Comparison of ENCODE assay signal across 9 cellular contexts in genomic region chr5:179801304-179802206, GRCh38. TPM values are rescaled to one million over a fixed set of nuclear protein-coding genes. Genes with fewer than 3 reads are reported as not detected.
DNase-seq lines count a peak whose midpoint lies in the region; ATAC-seq, FAIRE-seq and TF ChIP-seq lines count a peak whose summit lies in the region.
"Had no signal": no experiment of that assay in that cellular context is flagged by ENCODE, and none has a peak within 500 bp of the region (broad histone marks: within the 10 kb centered on the region; RNA-seq: fewer than 3 reads in every experiment).

No MANE protein-coding gene starts in this region.

- no peak overlapping the region for H3K4me3 ChIP-seq in effector memory CD4-positive, alpha-beta T cell (ENCODE audit: insufficient read depth, low read depth, low read length, poor library complexity, severe bottlenecking)
- no peak overlapping the region for H3K4me3 ChIP-seq in testis

- no peak overlapping the region for H3K4me3 Mint-ChIP-seq in nephron progenitor cell
- H3K4me3 Mint-ChIP-seq: activated naive CD4-positive, alpha-beta T cell treated with anti-CD3 and anti-CD28 coated beads, Interleukin-2, amount 50 U/mL, for 24 hours had no signal

- TF ChIP-seq EP300 in Ishikawa (IDR thresholded peaks at IDR 0.05; ENCODE audit: borderline replicate concordance): no peak

- DNase-seq in GM18507 (ENCODE audit: extremely low spot score, insufficient read length, low read depth) (peak; percentile 62), nephron progenitor cell (peak; percentile 80), testis (peak; percentile 50), HPDE6-E6E7 (ENCODE audit: extremely low spot score) (no peak)
- peak; percentile 86 to 88 for DNase-seq in activated CD4-positive, alpha-beta T cell treated with anti-CD3 and anti-CD28 coated beads, Interleukin-2, amount 50 U/mL, for 4 hours
- peak; percentile 66 to 68 (median 66) for DNase-seq in effector memory CD4-positive, alpha-beta T cell

- H3K4me1 ChIP-seq in effector memory CD4-positive, alpha-beta T cell (ENCODE audit: control insufficient read depth, insufficient read depth, low read length, poor library complexity, severe bottlenecking): peaks cover 33% of the 10 kb centered on the region
- H3K4me1 ChIP-seq in testis: peaks cover 40% of the 10 kb centered on the region

- peak; percentile 78 for FAIRE-seq in GM18507 (lab: Jason Lieb, UNC)

- ATAC-seq in GM18498 (IDR thresholded peaks at IDR 0.05; ENCODE audit: unreplicated experiment): no peak

- no peak overlapping the region for H3K27ac Mint-ChIP-seq in nephron progenitor cell
- H3K27ac Mint-ChIP-seq: activated naive CD4-positive, alpha-beta T cell treated with anti-CD3 and anti-CD28 coated beads, Interleukin-2, amount 50 U/mL, for 24 hours had no signal

- peak; percentile 59 for TF ChIP-seq CTCF in nephron progenitor cell (IDR thresholded peaks at IDR 0.05)
- TF ChIP-seq CTCF in testis (IDR thresholded peaks at IDR 0.05): peak in 2 of 3 experiments; percentile 4 to 45

- H3K36me3 ChIP-seq in effector memory CD4-positive, alpha-beta T cell (ENCODE audit: control insufficient read depth, insufficient read depth, low read length): peaks cover 23% of the 10 kb centered on the region
- H3K36me3 ChIP-seq in testis (ENCODE audit: low read depth, missing control alignments): no peaks in the 10 kb centered on the region

- peaks cover 24% of the 10 kb centered on the region for H3K36me3 Mint-ChIP-seq in nephron progenitor cell (ENCODE audit: low read depth)

- no peak for TF ChIP-seq POLR2A in testis (IDR thresholded peaks at IDR 0.05)

- 79 to 87% methylated on average over 15 to 63 of the region's 67 CpGs for WGBS in testis, 2 donors

- no peak overlapping the region for H3K27ac ChIP-seq in effector memory CD4-positive, alpha-beta T cell (ENCODE audit: insufficient read depth, low read length, poor library complexity, severe bottlenecking)
- H3K27ac ChIP-seq in testis: no peak overlapping the region

- peak; percentile 51; the same call in 1 of the 2 replicates for TF ChIP-seq RAD21 in Ishikawa (IDR thresholded peaks at IDR 0.05; ENCODE audit: low read depth)

- H3K9me3 Mint-ChIP-seq in nephron progenitor cell: no peaks in the 10 kb centered on the region
- H3K9me3 Mint-ChIP-seq: activated naive CD4-positive, alpha-beta T cell treated with anti-CD3 and anti-CD28 coated beads, Interleukin-2, amount 50 U/mL, for 24 hours had no signal

- peaks cover 42% of the 10 kb centered on the region for H3K4me1 Mint-ChIP-seq in nephron progenitor cell

- intact Hi-C loops in testis (cut with DNase I; ENCODE audit: low total_unique reads): no loop called here

- peaks cover 6% of the 10 kb centered on the region for H3K27me3 Mint-ChIP-seq in nephron progenitor cell (ENCODE audit: low read depth, poor library complexity)
- H3K27me3 Mint-ChIP-seq: activated naive CD4-positive, alpha-beta T cell treated with anti-CD3 and anti-CD28 coated beads, Interleukin-2, amount 50 U/mL, for 24 hours had no signal

- no peaks in the 10 kb centered on the region for H3K27me3 ChIP-seq in effector memory CD4-positive, alpha-beta T cell (replicated peaks; ENCODE audit: control insufficient read depth, insufficient read depth, low read length, poor library complexity, severe bottlenecking)
- no peaks in the 10 kb centered on the region for H3K27me3 ChIP-seq in testis

- no peaks in the 10 kb centered on the region for H3K9me3 ChIP-seq in effector memory CD4-positive, alpha-beta T cell (ENCODE audit: control insufficient read depth, low read length)
- no peaks in the 10 kb centered on the region for H3K9me3 ChIP-seq in testis

TF ChIP-seq in Ishikawa, 13 proteins besides CTCF, POLR2A, EP300 and RAD21:
- no peak for TF ChIP-seq EGR1 (IDR thresholded peaks at IDR 0.05)
- TF ChIP-seq, protein P1, sequence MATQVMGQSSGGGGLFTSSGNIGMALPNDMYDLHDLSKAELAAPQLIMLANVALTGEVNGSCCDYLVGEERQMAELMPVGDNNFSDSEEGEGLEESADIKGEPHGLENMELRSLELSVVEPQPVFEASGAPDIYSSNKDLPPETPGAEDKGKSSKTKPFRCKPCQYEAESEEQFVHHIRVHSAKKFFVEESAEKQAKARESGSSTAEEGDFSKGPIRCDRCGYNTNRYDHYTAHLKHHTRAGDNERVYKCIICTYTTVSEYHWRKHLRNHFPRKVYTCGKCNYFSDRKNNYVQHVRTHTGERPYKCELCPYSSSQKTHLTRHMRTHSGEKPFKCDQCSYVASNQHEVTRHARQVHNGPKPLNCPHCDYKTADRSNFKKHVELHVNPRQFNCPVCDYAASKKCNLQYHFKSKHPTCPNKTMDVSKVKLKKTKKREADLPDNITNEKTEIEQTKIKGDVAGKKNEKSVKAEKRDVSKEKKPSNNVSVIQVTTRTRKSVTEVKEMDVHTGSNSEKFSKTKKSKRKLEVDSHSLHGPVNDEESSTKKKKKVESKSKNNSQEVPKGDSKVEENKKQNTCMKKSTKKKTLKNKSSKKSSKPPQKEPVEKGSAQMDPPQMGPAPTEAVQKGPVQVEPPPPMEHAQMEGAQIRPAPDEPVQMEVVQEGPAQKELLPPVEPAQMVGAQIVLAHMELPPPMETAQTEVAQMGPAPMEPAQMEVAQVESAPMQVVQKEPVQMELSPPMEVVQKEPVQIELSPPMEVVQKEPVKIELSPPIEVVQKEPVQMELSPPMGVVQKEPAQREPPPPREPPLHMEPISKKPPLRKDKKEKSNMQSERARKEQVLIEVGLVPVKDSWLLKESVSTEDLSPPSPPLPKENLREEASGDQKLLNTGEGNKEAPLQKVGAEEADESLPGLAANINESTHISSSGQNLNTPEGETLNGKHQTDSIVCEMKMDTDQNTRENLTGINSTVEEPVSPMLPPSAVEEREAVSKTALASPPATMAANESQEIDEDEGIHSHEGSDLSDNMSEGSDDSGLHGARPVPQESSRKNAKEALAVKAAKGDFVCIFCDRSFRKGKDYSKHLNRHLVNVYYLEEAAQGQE (IDR thresholded peaks at IDR 0.05; ENCODE audit: low read depth): no peak
- TF ChIP-seq TEAD4 (IDR thresholded peaks at IDR 0.05): no peak
- TF ChIP-seq CREB1 (IDR thresholded peaks at IDR 0.05; ENCODE audit: low read depth): no peak
- TF ChIP-seq CEBPB (IDR thresholded peaks at IDR 0.05): no peak
- TF ChIP-seq TAF1 (IDR thresholded peaks at IDR 0.05; ENCODE audit: low read depth): no peak
- TF ChIP-seq TCF12 (IDR thresholded peaks at IDR 0.05; ENCODE audit: low read depth): no peak
- no peak for TF ChIP-seq YY1 (IDR thresholded peaks at IDR 0.05; ENCODE audit: low read depth)
- TF ChIP-seq ZBTB7A (IDR thresholded peaks at IDR 0.05; ENCODE audit: low read depth): no peak
- TF ChIP-seq, protein P2, sequence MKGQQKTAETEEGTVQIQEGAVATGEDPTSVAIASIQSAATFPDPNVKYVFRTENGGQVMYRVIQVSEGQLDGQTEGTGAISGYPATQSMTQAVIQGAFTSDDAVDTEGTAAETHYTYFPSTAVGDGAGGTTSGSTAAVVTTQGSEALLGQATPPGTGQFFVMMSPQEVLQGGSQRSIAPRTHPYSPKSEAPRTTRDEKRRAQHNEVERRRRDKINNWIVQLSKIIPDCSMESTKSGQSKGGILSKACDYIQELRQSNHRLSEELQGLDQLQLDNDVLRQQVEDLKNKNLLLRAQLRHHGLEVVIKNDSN (IDR thresholded peaks at IDR 0.05): no peak
- TF ChIP-seq NFIC (IDR thresholded peaks at IDR 0.05): no peak
- TF ChIP-seq FOXM1 (IDR thresholded peaks at IDR 0.05; ENCODE audit: borderline replicate concordance, low read depth): no peak
- TF ChIP-seq, protein P3, sequence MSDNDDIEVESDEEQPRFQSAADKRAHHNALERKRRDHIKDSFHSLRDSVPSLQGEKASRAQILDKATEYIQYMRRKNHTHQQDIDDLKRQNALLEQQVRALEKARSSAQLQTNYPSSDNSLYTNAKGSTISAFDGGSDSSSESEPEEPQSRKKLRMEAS (IDR thresholded peaks at IDR 0.05): no peak

RNA-seq across cellular contexts. Expression of gene MGAT4B, which starts 5.1 kb away (rescaled TPM):
- total RNA-seq in testis: 100 to 1,000 TPM; 149 to 152 TPM
- 67.9 TPM for polyA plus RNA-seq in testis (ENCODE audit: insufficient read depth, low read depth, low replicate concordance)

RNA-seq across cellular contexts. Expression of gene LTC4S, which starts 7.8 kb away (rescaled TPM):
- total RNA-seq in testis: 10 to 100 TPM in 1 of 2 donors, 1 to 10 TPM in 1; 3.7 to 10.3 TPM
- polyA plus RNA-seq in testis (ENCODE audit: insufficient read depth, low read depth, low replicate concordance): 4.8 TPM

RNA-seq across cellular contexts. Expression of gene SQSTM1, which starts 19.1 kb away (rescaled TPM):
- 100 to 1,000 TPM; 192 to 255 TPM for total RNA-seq in testis
- 165 TPM for polyA plus RNA-seq in testis (ENCODE audit: insufficient read depth, low read depth, low replicate concordance)

RNA-seq across cellular contexts. Expression of gene MRNIP, which starts 57.1 kb away (rescaled TPM):
- 10 to 100 TPM; 58.7 to 61.4 TPM for total RNA-seq in testis
- 34.9 TPM for polyA plus RNA-seq in testis (ENCODE audit: insufficient read depth, low read depth, low replicate concordance)
